In the genomic region with DNA sequence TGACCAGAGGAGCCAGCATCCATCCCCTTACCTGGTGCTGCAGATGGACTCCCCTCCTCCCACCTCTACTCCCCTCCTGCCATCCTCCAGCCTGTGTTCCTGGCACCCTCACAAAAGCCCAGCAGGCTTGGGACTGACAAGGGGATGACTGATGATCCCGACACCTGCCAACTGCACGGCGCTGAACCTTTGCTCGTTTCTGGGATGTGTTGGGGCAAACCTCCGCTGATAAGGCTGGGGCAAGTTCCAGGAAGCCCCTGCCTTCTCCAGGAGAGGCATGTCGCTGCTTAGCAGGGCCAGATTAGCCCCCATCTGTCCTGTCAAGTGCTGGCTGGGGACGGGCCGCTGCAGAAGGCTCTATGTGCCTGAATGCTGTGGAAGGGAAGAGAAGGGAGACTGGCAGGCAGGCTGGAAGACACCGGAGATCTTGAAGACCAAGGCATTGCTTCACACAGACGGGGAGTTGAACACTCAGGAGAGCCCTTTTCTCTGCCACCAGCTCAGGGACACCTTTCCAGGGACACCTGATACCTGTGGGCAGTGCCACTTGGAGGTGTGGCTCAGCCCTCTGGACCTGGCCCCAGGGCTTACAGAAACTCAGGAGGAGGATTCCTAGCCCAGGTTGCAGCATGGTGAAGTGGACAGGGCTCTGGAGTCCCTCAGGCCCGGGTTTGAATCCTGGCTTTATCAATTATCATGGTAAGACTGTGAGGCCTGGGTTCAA, we compare ENCODE assay signal across 16 cellular contexts. TPM values are rescaled to one million over a fixed set of nuclear protein-coding genes. Genes with fewer than 3 reads are reported as not detected.
DNase-seq lines count a peak whose midpoint lies in the region; ATAC-seq, FAIRE-seq and TF ChIP-seq lines count a peak whose summit lies in the region.
"Had no signal": no experiment of that assay in that cellular context is flagged by ENCODE, and none has a peak within 500 bp of the region (broad histone marks: within the 10 kb centered on the region; RNA-seq: fewer than 3 reads in every experiment).

No MANE protein-coding gene starts in this region.

- H3K9me3 Mint-ChIP-seq in type B pancreatic cell: no peaks in the 10 kb centered on the region

- H3K27ac Mint-ChIP-seq in type B pancreatic cell: peak overlapping the region; percentile 93

- H3K27me3 Mint-ChIP-seq in type B pancreatic cell: peaks cover 4% of the 10 kb centered on the region

- TF ChIP-seq POLR2A in H54 (IDR thresholded peaks at IDR 0.05; ENCODE audit: low read depth, low read length): no peak

- ATAC-seq in HG02798 (IDR thresholded peaks at IDR 0.05; ENCODE audit: poor library complexity, unreplicated experiment): no peak
- ATAC-seq: activated CD4-positive, CD25-positive, alpha-beta regulatory T cell treated with anti-CD3 and anti-CD28 coated beads, Interleukin-2, amount 50 U/mL, for 24 hours had no signal

- H3K36me3 Mint-ChIP-seq in type B pancreatic cell: peaks cover 6% of the 10 kb centered on the region

- peak overlapping the region; percentile 76 for H3K4me3 Mint-ChIP-seq in type B pancreatic cell

- peak; percentile 36 for DNase-seq in NCI-H1436 (lab: John Stamatoyannopoulos, UW)
- DNase-seq in NCI-H1436 treated with DMSO at 0.1 percent for 48 hours (lab: John Stamatoyannopoulos, UW): no peak
- peak; percentile 69 for DNase-seq in NCI-H510A treated with DMSO at 0.1 percent for 48 hours (lab: John Stamatoyannopoulos, UW)
- DNase-seq in epithelial cell of esophagus (ENCODE audit: low read depth): peak; percentile 84
- DNase-seq in type B pancreatic cell (ENCODE audit: extremely low spot score, unreplicated experiment): no peak
- DNase-seq in H54 (ENCODE audit: insufficient read length, low spot score): no peak
- DNase-seq in GOT3 (lab: John Stamatoyannopoulos, UW): no peak
- DNase-seq: activated gamma-delta T cell treated with Interleukin-2 at 50 U/mL for 16 hours, H7, left ventricle myocardium inferior had no signal

- peak overlapping the region; percentile 79 for H3K4me3 ChIP-seq in epithelial cell of esophagus (ENCODE audit: low read length)
- H3K4me3 ChIP-seq: left ventricle myocardium inferior, tibial nerve had no signal

- no peak for FAIRE-seq in H54 (lab: Jason Lieb, UNC)
- FAIRE-seq: A204.1, colon, G401.6 had no signal

- no peak for TF ChIP-seq CTCF in epithelial cell of esophagus (IDR thresholded peaks at IDR 0.05; ENCODE audit: insufficient read depth, low read depth, low read length, missing control alignments)
- TF ChIP-seq CTCF in type B pancreatic cell (conservative IDR thresholded peaks at IDR 0.05): no peak

- peaks cover 20% of the 10 kb centered on the region for H3K4me1 Mint-ChIP-seq in type B pancreatic cell (ENCODE audit: unreplicated experiment)

RNA-seq across cellular contexts. Expression of a gene that starts 1.0 kb away (rescaled TPM):
- 208 and 840 TPM in 2 replicates for total RNA-seq in type B pancreatic cell (ENCODE audit: low replicate concordance)
- total RNA-seq: left ventricle myocardium inferior had no signal

RNA-seq across cellular contexts. Expression of a gene that starts 8.4 kb away (rescaled TPM):
- 750 and 2,036 TPM in 2 replicates for total RNA-seq in type B pancreatic cell (ENCODE audit: low replicate concordance)

RNA-seq across cellular contexts. Expression of a gene that starts 14.3 kb away (rescaled TPM):
- total RNA-seq in type B pancreatic cell (ENCODE audit: low replicate concordance): 869 and 1,618 TPM in 2 replicates
- total RNA-seq: H7, left ventricle myocardium inferior had no signal

RNA-seq across cellular contexts. Expression of a gene that starts 30.0 kb away (rescaled TPM):
- total RNA-seq in type B pancreatic cell (ENCODE audit: low replicate concordance): 0.17 and 0.83 TPM in 2 replicates
- total RNA-seq: H7, left ventricle myocardium inferior had no signal

RNA-seq across cellular contexts. Expression of a gene that starts 38.7 kb away (rescaled TPM):
- not detected in 2 replicates for total RNA-seq in type B pancreatic cell (ENCODE audit: low replicate concordance)
- total RNA-seq: H7, left ventricle myocardium inferior, tibial nerve had no signal

Comparison
In these comparisons a context has a peak if more than half of its experiments do, and no peak if none do; other contexts are left out.
1. DNase-seq: peak in NCI-H1436 (single experiment), NCI-H510A treated with DMSO at 0.1 percent for 48 hours (single experiment) and epithelial cell of esophagus (single experiment); none in NCI-H1436 treated with DMSO at 0.1 percent for 48 hours (single experiment), type B pancreatic cell (single experiment), H54 (single experiment) and GOT3 (single experiment).